In the genomic region with DNA sequence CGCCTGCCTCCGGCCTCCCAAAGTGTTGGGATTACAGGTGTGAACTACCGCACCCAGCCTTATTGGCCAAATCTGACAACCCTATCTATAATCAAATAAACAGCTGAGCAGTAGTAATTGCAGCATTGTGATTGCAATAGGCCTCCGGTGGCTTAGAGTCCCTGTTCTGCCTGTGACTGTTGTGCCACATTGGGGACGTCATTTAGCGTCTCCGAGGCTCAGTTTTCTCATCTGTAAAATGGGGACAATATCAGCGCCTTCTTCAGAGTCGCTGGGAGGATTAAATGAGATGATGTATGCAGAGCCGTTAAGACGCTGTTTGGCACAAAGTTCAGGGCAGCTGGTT, we compare ENCODE assay signal across 8 cellular contexts. TPM values are rescaled to one million over a fixed set of nuclear protein-coding genes. Genes with fewer than 3 reads are reported as not detected.
DNase-seq lines count a peak whose midpoint lies in the region; ATAC-seq and TF ChIP-seq lines count a peak whose summit lies in the region.

No MANE protein-coding gene starts in this region.

- peaks cover 23% of the 10 kb centered on the region for H3K36me3 Mint-ChIP-seq in activated naive CD4-positive, alpha-beta T cell treated with anti-CD3 and anti-CD28 coated beads, Interleukin-2, amount 10 ng/mL, durations not matched to agents 7 days and 5 days
- H3K36me3 Mint-ChIP-seq in activated naive CD4-positive, alpha-beta T cell treated with anti-CD3 and anti-CD28 coated beads, Interleukin-2, amount 50 U/mL, for 72 hours = peaks cover under 1% of the 10 kb centered on the region in 2 donors
- H3K36me3 Mint-ChIP-seq in brain = peaks cover 7% of the 10 kb centered on the region

- DNase-seq in activated naive CD4-positive, alpha-beta T cell treated with anti-CD3 and anti-CD28 coated beads, Interleukin-2, amount 10 ng/mL, durations not matched to agents 7 days and 5 days = no peak
- no peak for DNase-seq in activated naive CD4-positive, alpha-beta T cell treated with anti-CD3 and anti-CD28 coated beads, Interleukin-2, amount 50 U/mL, for 72 hours (ENCODE audit: low spot score in 2 of 2)
- DNase-seq in lower lobe of right lung = no peak
- DNase-seq in transverse colon = no peak
- DNase-seq in GM19240 (ENCODE audit: insufficient read length, low spot score) = no peak
- no peak for DNase-seq in omental fat pad (ENCODE audit: low spot score)
- no peak for DNase-seq in Kasumi-1 (lab: John Stamatoyannopoulos, UW)

- TF ChIP-seq CTCF in brain (conservative IDR thresholded peaks at IDR 0.05) (no peak), lower lobe of right lung (IDR thresholded peaks at IDR 0.05) (no peak), transverse colon (IDR thresholded peaks at IDR 0.05) (no peak), omental fat pad (IDR thresholded peaks at IDR 0.05) (no peak)

- no peaks in the 10 kb centered on the region for H3K27me3 ChIP-seq in lower lobe of right lung (ENCODE audit: low read depth)
- no peaks in the 10 kb centered on the region for H3K27me3 ChIP-seq in transverse colon

- peak overlapping the region; percentile 70 for H3K4me3 Mint-ChIP-seq in activated naive CD4-positive, alpha-beta T cell treated with anti-CD3 and anti-CD28 coated beads, Interleukin-2, amount 10 ng/mL, durations not matched to agents 7 days and 5 days
- peak overlapping the region; percentile 67 to 77 (median 71) for H3K4me3 Mint-ChIP-seq in brain

- H3K4me3 ChIP-seq in lower lobe of right lung = peak overlapping the region; percentile 88
- peak overlapping the region in 3 of 4 donors; percentile 70 to 88 (median 76) for H3K4me3 ChIP-seq in transverse colon

- 40 to 43% methylated on average over 1 to 11 of the region's 11 CpGs for WGBS in transverse colon (ENCODE audit: low coverage in 1 of 2), 2 donors

- intact Hi-C loops in lower lobe of right lung (cut with DNase I) (loop anchor here (5.0 kb wide), 1 partner anchor 35 kb away; no protein-coding TSS in a partner anchor), transverse colon (cut with DNase I; ENCODE audit: low total_unique reads) (loop anchor here (5.0 kb wide), 1 partner anchor 35 kb away; no protein-coding TSS in a partner anchor)

- no peaks in the 10 kb centered on the region for H3K36me3 ChIP-seq in lower lobe of right lung
- no peaks in the 10 kb centered on the region for H3K36me3 ChIP-seq in transverse colon

- CTCF ChIA-PET in activated naive CD4-positive, alpha-beta T cell treated with anti-CD3 and anti-CD28 coated beads, Interleukin-2, amount 10 ng/mL, durations not matched to agents 7 days and 5 days (lab: Charles Lee) = interaction anchor here (1.1 to 4.0 kb wide), 6 partner anchors 11 to 44 kb away, joined by 3 to 71 read pairs (median 4); no protein-coding TSS in a partner anchor

- no peaks in the 10 kb centered on the region for H3K9me3 Mint-ChIP-seq in activated naive CD4-positive, alpha-beta T cell treated with anti-CD3 and anti-CD28 coated beads, Interleukin-2, amount 10 ng/mL, durations not matched to agents 7 days and 5 days
- no peaks in the 10 kb centered on the region for H3K9me3 Mint-ChIP-seq in activated naive CD4-positive, alpha-beta T cell treated with anti-CD3 and anti-CD28 coated beads, Interleukin-2, amount 50 U/mL, for 72 hours
- H3K9me3 Mint-ChIP-seq in brain = no peaks in the 10 kb centered on the region

- ATAC-seq in activated naive CD4-positive, alpha-beta T cell treated with anti-CD3 and anti-CD28 coated beads, Interleukin-2, amount 50 U/mL, for 72 hours = no peak
- ATAC-seq in lower lobe of right lung (no peak), omental fat pad (ENCODE audit: low FRiP score) (no peak)

- peaks cover 23% of the 10 kb centered on the region for H3K27me3 Mint-ChIP-seq in activated naive CD4-positive, alpha-beta T cell treated with anti-CD3 and anti-CD28 coated beads, Interleukin-2, amount 10 ng/mL, durations not matched to agents 7 days and 5 days
- peaks cover 12% of the 10 kb centered on the region for H3K27me3 Mint-ChIP-seq in brain

- H3K4me1 ChIP-seq in lower lobe of right lung = peaks cover 71% of the 10 kb centered on the region
- peaks cover 41 to 72% (median 59%) of the 10 kb centered on the region in 4 donors for H3K4me1 ChIP-seq in transverse colon

- peak overlapping the region; percentile 74 for H3K27ac Mint-ChIP-seq in activated naive CD4-positive, alpha-beta T cell treated with anti-CD3 and anti-CD28 coated beads, Interleukin-2, amount 10 ng/mL, durations not matched to agents 7 days and 5 days
- H3K27ac Mint-ChIP-seq in activated naive CD4-positive, alpha-beta T cell treated with anti-CD3 and anti-CD28 coated beads, Interleukin-2, amount 50 U/mL, for 72 hours = no peak overlapping the region
- peak overlapping the region in 4 of 5 experiments; percentile 54 to 89 (median 68) for H3K27ac Mint-ChIP-seq in brain

- H3K4me1 Mint-ChIP-seq in activated naive CD4-positive, alpha-beta T cell treated with anti-CD3 and anti-CD28 coated beads, Interleukin-2, amount 10 ng/mL, durations not matched to agents 7 days and 5 days = peaks cover 62% of the 10 kb centered on the region
- H3K4me1 Mint-ChIP-seq in brain = peaks cover 76% of the 10 kb centered on the region

- H3K9me3 ChIP-seq in lower lobe of right lung = no peaks in the 10 kb centered on the region
- no peaks in the 10 kb centered on the region for H3K9me3 ChIP-seq in transverse colon

- H3K27ac ChIP-seq in lower lobe of right lung (peak overlapping the region; percentile 100), transverse colon (peak overlapping the region; percentile 95 to 98 (median 96))

- in situ Hi-C loops in transverse colon (cut with MboI; ENCODE audit: low pct_ligation_motif_present in 1 of 4, low pct_unique_long_range_greater_than_20kb in 1 of 4, low sequenced_read_pairs in 3 of 4) = no loop called here

- no peak for TF ChIP-seq POLR2A in transverse colon (IDR thresholded peaks at IDR 0.05)

- TF ChIP-seq EP300 in transverse colon (IDR thresholded peaks at IDR 0.05; ENCODE audit: low read depth) = no peak

RNA-seq across cellular contexts. Expression of gene CAPN2, which starts 0.5 kb away (rescaled TPM):
- total RNA-seq in activated naive CD4-positive, alpha-beta T cell treated with anti-CD3 and anti-CD28 coated beads, Interleukin-2, amount 50 U/mL, for 72 hours = 10 to 100 TPM in 1 of 2 donors, 1 to 10 TPM in 1; 7.0 to 36.8 TPM
- 69.0 TPM for polyA plus RNA-seq in brain (ENCODE audit: insufficient read depth, low read depth, low replicate concordance)
- 253 TPM for total RNA-seq in lower lobe of right lung
- total RNA-seq in transverse colon = 100 to 1,000 TPM; 193 to 505 (median 387) TPM
- 100 to 1,000 TPM; 171 to 314 (median 229) TPM for total RNA-seq in omental fat pad

RNA-seq across cellular contexts. Expression of gene CAPN8, which starts 46.3 kb away (rescaled TPM):
- not detected for total RNA-seq in activated naive CD4-positive, alpha-beta T cell treated with anti-CD3 and anti-CD28 coated beads, Interleukin-2, amount 50 U/mL, for 72 hours
- 0.61 TPM for polyA plus RNA-seq in brain (ENCODE audit: insufficient read depth, low read depth, low replicate concordance)
- total RNA-seq in lower lobe of right lung (70.6 TPM), transverse colon (100 to 1,000 TPM in 2 of 4 donors, 10 to 100 TPM in 2; 55.4 to 273 (median 91.6) TPM), omental fat pad (not detected)

Comparison
In these comparisons a context has a peak if more than half of its experiments do, and no peak if none do; other contexts are left out.
1. H3K27ac Mint-ChIP-seq: peak in activated naive CD4-positive, alpha-beta T cell treated with anti-CD3 and anti-CD28 coated beads, Interleukin-2, amount 10 ng/mL, durations not matched to agents 7 days and 5 days (single experiment) and brain (4 of 5); none in activated naive CD4-positive, alpha-beta T cell treated with anti-CD3 and anti-CD28 coated beads, Interleukin-2, amount 50 U/mL, for 72 hours (0 of 2).
2. RNA of gene CAPN8, which starts 46.3 kb away (total RNA-seq): 55.4 to 273 TPM in transverse colon and 70.6 TPM in lower lobe of right lung (single experiment); not detected in omental fat pad and not detected in activated naive CD4-positive, alpha-beta T cell treated with anti-CD3 and anti-CD28 coated beads, Interleukin-2, amount 50 U/mL, for 72 hours; every median in the first group is over 10 times any median in the second.